In the genomic region with DNA sequence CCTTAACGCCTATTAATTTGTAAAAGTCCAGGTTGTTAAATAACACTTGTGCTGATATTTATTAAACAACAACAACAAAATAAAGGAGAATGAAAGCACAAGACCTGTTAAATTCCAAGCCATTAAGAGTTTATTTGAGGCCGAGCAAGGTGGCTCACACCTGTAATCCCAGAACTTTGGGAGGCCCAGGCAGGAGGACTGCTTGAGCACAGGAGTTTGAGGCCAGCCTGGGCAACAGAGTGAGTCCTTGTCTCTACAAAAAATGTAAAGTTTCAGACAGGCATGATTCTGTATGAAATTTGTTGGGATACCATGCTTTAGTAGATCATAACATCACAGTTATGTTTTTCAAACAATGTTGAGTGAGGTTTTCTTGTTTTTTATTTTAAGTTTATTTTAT, we compare ENCODE assay signal across 22 cellular contexts. TPM values are rescaled to one million over a fixed set of nuclear protein-coding genes. Genes with fewer than 3 reads are reported as not detected.
A peak's percentile ranks its signal among the peaks of the same experiment; 100 is the strongest.
DNase-seq lines count a peak whose midpoint lies in the region; ATAC-seq and TF ChIP-seq lines count a peak whose summit lies in the region.
"Had no signal": no experiment of that assay in that cellular context is flagged by ENCODE, and none has a peak within 500 bp of the region (broad histone marks: within the 10 kb centered on the region; RNA-seq: fewer than 3 reads in every experiment).

No MANE protein-coding gene starts in this region.

- no peak for ATAC-seq in GM23338
- ATAC-seq in activated naive CD8-positive, alpha-beta T cell treated with anti-CD3 and anti-CD28 coated beads, Interleukin-2, amount 50 U/mL, for 24 hours, result no peak
- ATAC-seq: Right ventricle myocardium inferior had no signal

- intact Hi-C loops in transverse colon (cut with DNase I; ENCODE audit: low total_unique reads), result no loop called here

- H3K27me3 Mint-ChIP-seq in activated naive CD4-positive, alpha-beta T cell treated with anti-CD3 and anti-CD28 coated beads, Interleukin-2, amount 50 U/mL, for 24 hours, result no peaks in the 10 kb centered on the region
- no peaks in the 10 kb centered on the region for H3K27me3 Mint-ChIP-seq in GM23338 (ENCODE audit: insufficient read depth, low read depth, poor library complexity)
- no peaks in the 10 kb centered on the region for H3K27me3 Mint-ChIP-seq in activated naive CD8-positive, alpha-beta T cell treated with anti-CD3 and anti-CD28 coated beads, Interleukin-2, amount 50 U/mL, for 24 hours

- H3F3A ChIP-seq in GM23338 (replicated peaks; ENCODE audit: low read depth), result no peaks in the 10 kb centered on the region

- no peaks in the 10 kb centered on the region for H3K9me2 ChIP-seq in GM23338 (ENCODE audit: insufficient read depth)

- H3K27ac ChIP-seq in GM23338 (ENCODE audit: low read depth) (peak overlapping the region; percentile 0; the same call in 1 of the 2 replicates), transverse colon (peak overlapping the region in 3 of 4 donors; percentile 5 to 76 (median 34))
- H3K27ac ChIP-seq: GM23248, PC-9, SJCRH30 had no signal

- H3K4me1 ChIP-seq in GM23338 (ENCODE audit: insufficient read depth), result peaks cover 42% of the 10 kb centered on the region
- H3K4me1 ChIP-seq in transverse colon, result peaks cover 15 to 98% (median 70%) of the 10 kb centered on the region in 4 donors
- H3K4me1 ChIP-seq: SJCRH30 had no signal

- H3K27me3 ChIP-seq in GM23338 (ENCODE audit: insufficient read depth) (no peaks in the 10 kb centered on the region), transverse colon (no peaks in the 10 kb centered on the region)
- H3K27me3 ChIP-seq: SJCRH30 had no signal

- no peaks in the 10 kb centered on the region for H3K9me3 ChIP-seq in transverse colon
- H3K9me3 ChIP-seq: HAP-1, SJCRH30 had no signal

- in situ Hi-C loops in transverse colon (cut with MboI; ENCODE audit: low pct_ligation_motif_present in 1 of 4, low pct_unique_long_range_greater_than_20kb in 1 of 4, low sequenced_read_pairs in 3 of 4), result no loop called here

- H3K9me3 Mint-ChIP-seq in activated naive CD4-positive, alpha-beta T cell treated with anti-CD3 and anti-CD28 coated beads, Interleukin-2, amount 50 U/mL, for 24 hours, result peaks cover 4% of the 10 kb centered on the region
- no peaks in the 10 kb centered on the region for H3K9me3 Mint-ChIP-seq in GM23338
- no peaks in the 10 kb centered on the region for H3K9me3 Mint-ChIP-seq in activated naive CD8-positive, alpha-beta T cell treated with anti-CD3 and anti-CD28 coated beads, Interleukin-2, amount 50 U/mL, for 24 hours
- H3K9me3 Mint-ChIP-seq: HFFc6 had no signal

- DNase-seq in activated naive CD4-positive, alpha-beta T cell treated with anti-CD3 and anti-CD28 coated beads, Interleukin-2, amount 50 U/mL, for 16 hours, result no peak
- DNase-seq in GM23338 (ENCODE audit: low spot score) (no peak), transverse colon (no peak), NCI-H1436 (lab: John Stamatoyannopoulos, UW) (no peak)
- no peak for DNase-seq in activated naive CD8-positive, alpha-beta T cell treated with anti-CD3 and anti-CD28 coated beads, Interleukin-2, amount 50 U/mL, for 24 hours
- DNase-seq in stimulated activated CD4-positive, alpha-beta T cell treated with anti-CD3 and anti-CD28 coated beads, Interleukin-1b, Interleukin-23, amount 100 ng/mL, for 48 hours, result no peak
- DNase-seq: Calu3; DMS79 treated with DMSO at 0.1 percent for 48 hours; GM23248; HFFc6; KBM-7; NCI-H1694; NCI-H2029 treated with DMSO at 0.1 percent for 48 hours; NCI-H446 treated with DMSO at 0.1 percent for 48 hours; NCI-H526; NCI-H82; NK-92 treated with Interleukin-12 subunit alpha and Interleukin-12 subunit beta, amount 100 ng/mL, for 24 hours; PC-9; SJCRH30 had no signal

- H3K4me2 ChIP-seq in GM23338, result no peak overlapping the region
- H3K4me2 ChIP-seq: PC-9 had no signal

- TF ChIP-seq EP300 in transverse colon (IDR thresholded peaks at IDR 0.05; ENCODE audit: low read depth), result no peak

- peaks cover 79% of the 10 kb centered on the region for H3K4me1 Mint-ChIP-seq in activated naive CD4-positive, alpha-beta T cell treated with anti-CD3 and anti-CD28 coated beads, Interleukin-2, amount 50 U/mL, for 24 hours
- peaks cover 48% of the 10 kb centered on the region for H3K4me1 Mint-ChIP-seq in GM23338
- H3K4me1 Mint-ChIP-seq in activated naive CD8-positive, alpha-beta T cell treated with anti-CD3 and anti-CD28 coated beads, Interleukin-2, amount 50 U/mL, for 24 hours, result peaks cover 71% of the 10 kb centered on the region

- H3K4me3 ChIP-seq in GM23338 (no peak overlapping the region), transverse colon (no peak overlapping the region)
- H3K4me3 ChIP-seq: GM23248, HAP-1, PC-9, SJCRH30 had no signal

- peaks cover 32% of the 10 kb centered on the region for H3K36me3 Mint-ChIP-seq in activated naive CD4-positive, alpha-beta T cell treated with anti-CD3 and anti-CD28 coated beads, Interleukin-2, amount 50 U/mL, for 24 hours
- H3K36me3 Mint-ChIP-seq in GM23338 (ENCODE audit: low read depth), result peaks cover 15% of the 10 kb centered on the region; the same call in 2 of the 3 replicates
- H3K36me3 Mint-ChIP-seq in activated naive CD8-positive, alpha-beta T cell treated with anti-CD3 and anti-CD28 coated beads, Interleukin-2, amount 50 U/mL, for 24 hours (ENCODE audit: low read depth), result peaks cover 20% of the 10 kb centered on the region

- peaks cover 99% of the 10 kb centered on the region for H3K79me2 ChIP-seq in GM23338 (replicated peaks; ENCODE audit: insufficient read depth)

- TF ChIP-seq CTCF in GM23338 (conservative IDR thresholded peaks at IDR 0.05; ENCODE audit: low read depth in 2 of 2) (no peak), transverse colon (IDR thresholded peaks at IDR 0.05) (no peak)

- H3K27ac Mint-ChIP-seq in activated naive CD4-positive, alpha-beta T cell treated with anti-CD3 and anti-CD28 coated beads, Interleukin-2, amount 50 U/mL, for 24 hours, result peak overlapping the region; percentile 95
- 0 out of 2 replicates have a peak overlapping the region, but pooled peaks have one; percentile 6 for H3K27ac Mint-ChIP-seq in GM23338
- H3K27ac Mint-ChIP-seq in activated naive CD8-positive, alpha-beta T cell treated with anti-CD3 and anti-CD28 coated beads, Interleukin-2, amount 50 U/mL, for 24 hours, result peak overlapping the region; percentile 63
- H3K27ac Mint-ChIP-seq: HFFc6 had no signal

- H3K4me3 Mint-ChIP-seq in activated naive CD4-positive, alpha-beta T cell treated with anti-CD3 and anti-CD28 coated beads, Interleukin-2, amount 50 U/mL, for 24 hours, result peak overlapping the region; percentile 45
- H3K4me3 Mint-ChIP-seq in GM23338, result no peak overlapping the region
- no peak overlapping the region for H3K4me3 Mint-ChIP-seq in activated naive CD8-positive, alpha-beta T cell treated with anti-CD3 and anti-CD28 coated beads, Interleukin-2, amount 50 U/mL, for 24 hours
- H3K4me3 Mint-ChIP-seq: HFFc6 had no signal

- no peak for TF ChIP-seq POLR2A in transverse colon (IDR thresholded peaks at IDR 0.05)

- 85 to 91% methylated on average over 2 of the region's 2 CpGs for WGBS in transverse colon (ENCODE audit: low coverage in 1 of 2), 2 donors

- no peaks in the 10 kb centered on the region for H3K36me3 ChIP-seq in GM23338 (ENCODE audit: insufficient read depth)
- H3K36me3 ChIP-seq in transverse colon, result no peaks in the 10 kb centered on the region
- H3K36me3 ChIP-seq: HAP-1 had no signal

- no peak overlapping the region for H2AFZ ChIP-seq in GM23338
- H2AFZ ChIP-seq: GM23248, PC-9 had no signal

- H4K20me1 ChIP-seq in GM23338 (replicated peaks; ENCODE audit: insufficient read depth), result peaks cover 28% of the 10 kb centered on the region

TF ChIP-seq in GM23338, 12 proteins besides CTCF, POLR2A, EP300 and RAD21 (continues in another document):
- TF ChIP-seq EZH2 (IDR thresholded peaks at IDR 0.05; ENCODE audit: low read depth, unreplicated experiment), result no peak
- TF ChIP-seq POLR2AphosphoS5 (IDR thresholded peaks at IDR 0.05; ENCODE audit: low read depth), result no peak
- no peak for TF ChIP-seq NANOG (IDR thresholded peaks at IDR 0.05; ENCODE audit: borderline replicate concordance)
- TF ChIP-seq ZNF114 (CRISPR knock-in tag; IDR thresholded peaks at IDR 0.05), result no peak

RNA-seq across cellular contexts. Expression of a gene that starts 17.1 kb away (rescaled TPM):
- 56.6 and 61.8 TPM in 2 replicates for total RNA-seq in GM23338 (2014; rRNA removed; shearing (Covaris generic))
- 25.9 and 32.4 TPM in 2 replicates for polyA plus RNA-seq in GM23338 (2016; fragmentation: Nextera tagmentation; extraction: Ambion mirVana)
- 100 to 1,000 TPM in 1 of 4 donors, 10 to 100 TPM in 3; 20.6 to 818 (median 41.3) TPM for total RNA-seq in transverse colon

Comparison
In these comparisons a context has a peak if more than half of its experiments do, and no peak if none do; other contexts are left out.
1. H3K27ac Mint-ChIP-seq: peak in every context shown above with its lines; median percentile 95 in activated naive CD4-positive, alpha-beta T cell treated with anti-CD3 and anti-CD28 coated beads, Interleukin-2, amount 50 U/mL, for 24 hours; 63 in activated naive CD8-positive, alpha-beta T cell treated with anti-CD3 and anti-CD28 coated beads, Interleukin-2, amount 50 U/mL, for 24 hours; 6 in GM23338.